Comparison of ENCODE assay signal across 15 cellular contexts in genomic region chr11:114075343-114075610, GRCh38. TPM values are rescaled to one million over a fixed set of nuclear protein-coding genes. Genes with fewer than 3 reads are reported as not detected.
A peak's percentile ranks its signal among the peaks of the same experiment; 100 is the strongest.
DNase-seq lines count a peak whose midpoint lies in the region; ATAC-seq and TF ChIP-seq lines count a peak whose summit lies in the region.
"Had no signal": no experiment of that assay in that cellular context is flagged by ENCODE, and none has a peak within 500 bp of the region (broad histone marks: within the 10 kb centered on the region; RNA-seq: fewer than 3 reads in every experiment).

No MANE protein-coding gene starts in this region.

- 92 to 100% methylated on average over 6 of the region's 6 CpGs for WGBS in esophagus squamous epithelium, 2 donors

- peaks cover 0 to 6% (median 0%) of the 10 kb centered on the region in 8 donors for H3K9me3 Mint-ChIP-seq in CD4-positive, alpha-beta memory T cell
- no peaks in the 10 kb centered on the region for H3K9me3 Mint-ChIP-seq in activated CD4-positive, alpha-beta memory T cell treated with anti-CD3 and anti-CD28 coated beads for 36 hours
- H3K9me3 Mint-ChIP-seq in stimulated activated effector memory CD8-positive, alpha-beta T cell treated with anti-CD3 and anti-CD28 coated beads, Interleukin-12 subunit alpha, Interleukin-12 subunit beta, amount 100 ng/mL, for 72 hours: no peaks in the 10 kb centered on the region
- no peaks in the 10 kb centered on the region for H3K9me3 Mint-ChIP-seq in neural progenitor cell
- H3K9me3 Mint-ChIP-seq: activated naive CD4-positive, alpha-beta T cell treated with anti-CD3 and anti-CD28 coated beads for 36 hours; H9; stimulated activated naive B cell treated with anti-CD40 and anti-IgM and Interleukin-4, amounts not matched to agents 10 μg/mL and 1 μg/mL and 100 μg/mL, for 72 hours had no signal

- DNase-seq in CD4-positive, alpha-beta memory T cell: no peak
- no peak for DNase-seq in activated CD4-positive, alpha-beta memory T cell treated with anti-CD3 and anti-CD28 coated beads for 36 hours
- DNase-seq in esophagus squamous epithelium (lab: John Stamatoyannopoulos, UW) (no peak), amniotic stem cell (lab: John Stamatoyannopoulos, UW) (no peak), OCI-LY7 (ENCODE audit: low spot score) (no peak), neural progenitor cell (ENCODE audit: low spot score) (no peak)
- no peak for DNase-seq in stimulated activated effector memory CD8-positive, alpha-beta T cell treated with anti-CD3 and anti-CD28 coated beads, Interleukin-12 subunit alpha, Interleukin-12 subunit beta, amount 100 ng/mL, for 72 hours (ENCODE audit: low spot score in 2 of 2)
- DNase-seq: NCI-H187, NCI-H345, SIG-M5 had no signal

- no peaks in the 10 kb centered on the region for H3K27me3 Mint-ChIP-seq in CD4-positive, alpha-beta memory T cell
- no peaks in the 10 kb centered on the region for H3K27me3 Mint-ChIP-seq in activated CD4-positive, alpha-beta memory T cell treated with anti-CD3 and anti-CD28 coated beads for 36 hours
- peaks cover 3% of the 10 kb centered on the region for H3K27me3 Mint-ChIP-seq in neural progenitor cell (ENCODE audit: insufficient read depth, low read depth)

- intact Hi-C loops in CD4-positive, alpha-beta memory T cell (cut with micrococcal nuclease): loop anchor here (5.0 kb wide), 2 partner anchors 47 to 107 kb away; no protein-coding TSS in a partner anchor
- intact Hi-C loops in activated CD4-positive, alpha-beta memory T cell treated with anti-CD3 and anti-CD28 coated beads for 36 hours (cut with micrococcal nuclease): loop anchor here (5.0 kb wide), 1 partner anchor 107 kb away; no protein-coding TSS in a partner anchor
- intact Hi-C loops in esophagus squamous epithelium (cut with DNase I) (no loop called here), OCI-LY7 (cut with micrococcal nuclease; ENCODE audit: unreplicated experiment) (no loop called here)

- CTCF ChIA-PET in CD4-positive, alpha-beta memory T cell (lab: Charles Lee; ENCODE audit: partially characterized antibody): no interaction called here
- CTCF ChIA-PET in activated CD4-positive, alpha-beta memory T cell treated with anti-CD3 and anti-CD28 coated beads for 36 hours (lab: Charles Lee): no interaction called here
- CTCF ChIA-PET in OCI-LY7 (lab: Charles Lee; ENCODE audit: unreplicated experiment): no interaction called here

- no peaks in the 10 kb centered on the region for H3K79me2 ChIP-seq in OCI-LY7 (ENCODE audit: insufficient read depth, low read depth, low read length)
- peaks cover 58% of the 10 kb centered on the region for H3K79me2 ChIP-seq in neural progenitor cell (ENCODE audit: low read depth)

- no peak for TF ChIP-seq CTCF in esophagus squamous epithelium (IDR thresholded peaks at IDR 0.05)
- TF ChIP-seq CTCF in OCI-LY7 (conservative IDR thresholded peaks at IDR 0.05; ENCODE audit: low read length): no peak
- TF ChIP-seq CTCF in neural progenitor cell (IDR thresholded peaks at IDR 0.05): no peak

- no TSS peak for BruUV-seq in OCI-LY7 (replicated peaks; lab: Mats Ljungman, UMichigan)

- H3K27me3 ChIP-seq in CD4-positive, alpha-beta memory T cell (ENCODE audit: insufficient read depth, low read length): no peaks in the 10 kb centered on the region
- H3K27me3 ChIP-seq in esophagus squamous epithelium: peaks cover 0 to 5% (median 0%) of the 10 kb centered on the region in 4 donors
- peaks cover 21% of the 10 kb centered on the region for H3K27me3 ChIP-seq in neural progenitor cell

- TF ChIP-seq POLR2A in esophagus squamous epithelium (IDR thresholded peaks at IDR 0.05): no peak

- peaks cover 65% of the 10 kb centered on the region for H3K4me1 ChIP-seq in CD4-positive, alpha-beta memory T cell (ENCODE audit: insufficient read depth, low read length)
- H3K4me1 ChIP-seq in esophagus squamous epithelium: peaks cover 20 to 95% (median 57%) of the 10 kb centered on the region in 3 donors
- H3K4me1 ChIP-seq in OCI-LY7 (ENCODE audit: insufficient read depth, low read length, poor library complexity, severe bottlenecking): peaks cover 18% of the 10 kb centered on the region
- H3K4me1 ChIP-seq in neural progenitor cell: peaks cover 60% of the 10 kb centered on the region

- ATAC-seq in stimulated activated effector memory CD8-positive, alpha-beta T cell treated with anti-CD3 and anti-CD28 coated beads, Interleukin-12 subunit alpha, Interleukin-12 subunit beta, amount 100 ng/mL, for 72 hours: no peak
- no peak for ATAC-seq in GM19452 (IDR thresholded peaks at IDR 0.05; ENCODE audit: unreplicated experiment)

- H2AFZ ChIP-seq in OCI-LY7 (ENCODE audit: low read length) (no peak overlapping the region), neural progenitor cell (replicated peaks) (no peak overlapping the region)

- peaks cover 52 to 81% (median 66%) of the 10 kb centered on the region in 4 donors for H3K4me1 Mint-ChIP-seq in CD4-positive, alpha-beta memory T cell
- H3K4me1 Mint-ChIP-seq in activated CD4-positive, alpha-beta memory T cell treated with anti-CD3 and anti-CD28 coated beads for 36 hours (ENCODE audit: low read depth): peaks cover 70% of the 10 kb centered on the region
- H3K4me1 Mint-ChIP-seq in stimulated activated effector memory CD8-positive, alpha-beta T cell treated with anti-CD3 and anti-CD28 coated beads, Interleukin-12 subunit alpha, Interleukin-12 subunit beta, amount 100 ng/mL, for 72 hours: peaks cover 77% of the 10 kb centered on the region
- H3K4me1 Mint-ChIP-seq in neural progenitor cell: peaks cover 93% of the 10 kb centered on the region

- H3K9me2 ChIP-seq in OCI-LY7 (ENCODE audit: insufficient read depth, low read length): no peaks in the 10 kb centered on the region

- no peak overlapping the region for H3K9ac ChIP-seq in neural progenitor cell

- H3K9me3 ChIP-seq in CD4-positive, alpha-beta memory T cell (ENCODE audit: control insufficient read depth in 1 of 2, low read length in 2 of 2): no peaks in the 10 kb centered on the region
- no peaks in the 10 kb centered on the region for H3K9me3 ChIP-seq in esophagus squamous epithelium
- H3K9me3 ChIP-seq in OCI-LY7 (ENCODE audit: low read length): no peaks in the 10 kb centered on the region
- H3K9me3 ChIP-seq in neural progenitor cell (ENCODE audit: low read depth): no peaks in the 10 kb centered on the region

- POLR2A ChIA-PET in CD4-positive, alpha-beta memory T cell (lab: Charles Lee; ENCODE audit: partially characterized antibody): interaction anchor here (0.7 kb wide), 1 partner anchor 112 kb away, joined by 3 read pairs; no protein-coding TSS in a partner anchor
- POLR2A ChIA-PET in activated CD4-positive, alpha-beta memory T cell treated with anti-CD3 and anti-CD28 coated beads for 36 hours (lab: Charles Lee): interaction anchor here (2.2 kb wide), 1 partner anchor 10 kb away, joined by 7 read pairs; no protein-coding TSS in a partner anchor
- POLR2A ChIA-PET in OCI-LY7 (lab: Charles Lee): no interaction called here

- H4K20me1 ChIP-seq in OCI-LY7 (ENCODE audit: insufficient read depth, low read length) (no peaks in the 10 kb centered on the region), neural progenitor cell (ENCODE audit: low read depth) (peaks cover 95% of the 10 kb centered on the region)

- H3K36me3 ChIP-seq in CD4-positive, alpha-beta memory T cell (ENCODE audit: insufficient read depth, low read length): no peaks in the 10 kb centered on the region
- H3K36me3 ChIP-seq in esophagus squamous epithelium: peaks cover 0 to 80% (median 0%) of the 10 kb centered on the region in 3 donors
- H3K36me3 ChIP-seq in OCI-LY7 (ENCODE audit: insufficient read depth, low read length): no peaks in the 10 kb centered on the region
- H3K36me3 ChIP-seq in neural progenitor cell: no peaks in the 10 kb centered on the region

- H3K4me2 ChIP-seq in OCI-LY7 (ENCODE audit: low read length): no peak overlapping the region
- no peak overlapping the region for H3K4me2 ChIP-seq in neural progenitor cell

- peak overlapping the region in 4 of 7 donors; percentile 87 to 92 (median 90) for H3K27ac Mint-ChIP-seq in CD4-positive, alpha-beta memory T cell
- H3K27ac Mint-ChIP-seq in activated CD4-positive, alpha-beta memory T cell treated with anti-CD3 and anti-CD28 coated beads for 36 hours: peak overlapping the region; percentile 82
- H3K27ac Mint-ChIP-seq in stimulated activated effector memory CD8-positive, alpha-beta T cell treated with anti-CD3 and anti-CD28 coated beads, Interleukin-12 subunit alpha, Interleukin-12 subunit beta, amount 100 ng/mL, for 72 hours: peak overlapping the region; percentile 79
- no peak overlapping the region for H3K27ac Mint-ChIP-seq in neural progenitor cell
- H3K27ac Mint-ChIP-seq: H9 had no signal

- H3F3A ChIP-seq in neural progenitor cell (ENCODE audit: low read depth): peaks cover 45% of the 10 kb centered on the region

- no peak overlapping the region for H3K27ac ChIP-seq in CD4-positive, alpha-beta memory T cell (ENCODE audit: low read depth, low read length)
- peak overlapping the region in 2 of 4 donors; percentile 51 to 67 for H3K27ac ChIP-seq in esophagus squamous epithelium
- no peak overlapping the region for H3K27ac ChIP-seq in OCI-LY7 (ENCODE audit: low read depth, low read length, poor library complexity, severe bottlenecking)
- H3K27ac ChIP-seq in neural progenitor cell: no peak overlapping the region

- H3K4me3 ChIP-seq in CD4-positive, alpha-beta memory T cell (ENCODE audit: low read length in 2 of 2): no peak overlapping the region
- peak overlapping the region in 3 of 4 donors; percentile 13 to 24 (median 21) for H3K4me3 ChIP-seq in esophagus squamous epithelium
- no peak overlapping the region for H3K4me3 ChIP-seq in OCI-LY7 (ENCODE audit: low read depth, low read length, poor library complexity, severe bottlenecking)
- H3K4me3 ChIP-seq in neural progenitor cell: no peak overlapping the region
- H3K4me3 ChIP-seq: lung had no signal

- no peaks in the 10 kb centered on the region for H3K36me3 Mint-ChIP-seq in CD4-positive, alpha-beta memory T cell
- H3K36me3 Mint-ChIP-seq in activated CD4-positive, alpha-beta memory T cell treated with anti-CD3 and anti-CD28 coated beads for 36 hours: peaks cover 3% of the 10 kb centered on the region
- H3K36me3 Mint-ChIP-seq in stimulated activated effector memory CD8-positive, alpha-beta T cell treated with anti-CD3 and anti-CD28 coated beads, Interleukin-12 subunit alpha, Interleukin-12 subunit beta, amount 100 ng/mL, for 72 hours: peaks cover 79% of the 10 kb centered on the region
- peaks cover 18% of the 10 kb centered on the region for H3K36me3 Mint-ChIP-seq in neural progenitor cell

- peak overlapping the region in 2 of 8 donors; percentile 4 to 71 for H3K4me3 Mint-ChIP-seq in CD4-positive, alpha-beta memory T cell
- H3K4me3 Mint-ChIP-seq in activated CD4-positive, alpha-beta memory T cell treated with anti-CD3 and anti-CD28 coated beads for 36 hours: no peak overlapping the region
- peak overlapping the region; percentile 80 for H3K4me3 Mint-ChIP-seq in stimulated activated effector memory CD8-positive, alpha-beta T cell treated with anti-CD3 and anti-CD28 coated beads, Interleukin-12 subunit alpha, Interleukin-12 subunit beta, amount 100 ng/mL, for 72 hours
- H3K4me3 Mint-ChIP-seq in neural progenitor cell: no peak overlapping the region
- H3K4me3 Mint-ChIP-seq: H9 had no signal

RNA-seq across cellular contexts. Expression of gene ZBTB16, which starts 15.8 kb away (rescaled TPM):
- total RNA-seq in CD4-positive, alpha-beta memory T cell: 1 to 10 TPM; 5.6 to 8.2 TPM
- polyA plus RNA-seq in CD4-positive, alpha-beta memory T cell: 10 to 100 TPM in 1 of 2 donors, 1 to 10 TPM in 1; 9.0 to 28.4 TPM
- total RNA-seq in activated CD4-positive, alpha-beta memory T cell treated with anti-CD3 and anti-CD28 coated beads for 36 hours: 1 to 10 TPM; 7.7 to 9.7 TPM
- total RNA-seq in esophagus squamous epithelium (100 to 1,000 TPM in 1 of 4 donors, 10 to 100 TPM in 3; 10.4 to 137 (median 18.8) TPM), OCI-LY7 (2022) (not detected in 2 replicates), neural progenitor cell (ENCODE audit: low replicate concordance) (17.7 and 29.7 TPM in 2 replicates)
- 0.03 TPM in 1 of 2 replicates, not detected in the other for total RNA-seq in OCI-LY7 (2014; rRNA removed; shearing (Covaris generic))
- total RNA-seq: H9 had no signal

Comparison
In these comparisons a context has a peak if more than half of its experiments do, and no peak if none do; other contexts are left out.
1. H3K4me3 ChIP-seq: peak in esophagus squamous epithelium (3 of 4); none in CD4-positive, alpha-beta memory T cell (0 of 2), OCI-LY7 (single experiment) and neural progenitor cell (single experiment).
2. RNA of gene ZBTB16, which starts 15.8 kb away (total RNA-seq): 10.4 to 137 TPM in esophagus squamous epithelium, 17.7 to 29.7 TPM in neural progenitor cell, 7.7 to 9.7 TPM in activated CD4-positive, alpha-beta memory T cell treated with anti-CD3 and anti-CD28 coated beads for 36 hours and 5.6 to 8.2 TPM in CD4-positive, alpha-beta memory T cell; 0.03 TPM in OCI-LY7; every median in the first group is over 4 times any median in the second.
3. intact Hi-C loops: an anchor here in CD4-positive, alpha-beta memory T cell (5.0 kb wide) and activated CD4-positive, alpha-beta memory T cell treated with anti-CD3 and anti-CD28 coated beads for 36 hours (5.0 kb wide); none called in esophagus squamous epithelium and OCI-LY7.